Comparison of ENCODE assay signal across 2 cellular contexts in genomic region chr6:167782698-167783517, GRCh38.
TF ChIP-seq lines count a peak whose summit lies in the region.

No MANE protein-coding gene starts in this region.

TF ChIP-seq in H1, 55 proteins besides CTCF, POLR2A, EP300 and RAD21:
- TF ChIP-seq ZNF274 (IDR thresholded peaks at IDR 0.05; ENCODE audit: borderline replicate concordance, extremely low read depth, low read length): no peak
- TF ChIP-seq SIRT6 (IDR thresholded peaks at IDR 0.05; ENCODE audit: low read length): no peak
- TF ChIP-seq HDAC2 (IDR thresholded peaks at IDR 0.05; ENCODE audit: borderline replicate concordance in 1 of 2, low read depth in 2 of 2, low read length in 2 of 2): no peak
- TF ChIP-seq SUZ12 (IDR thresholded peaks at IDR 0.05; ENCODE audit: low read length): no peak
- no peak for TF ChIP-seq SRF (IDR thresholded peaks at IDR 0.05; ENCODE audit: low read depth, low read length)
- TF ChIP-seq EGR1 (IDR thresholded peaks at IDR 0.05; ENCODE audit: borderline replicate concordance, low read depth, low read length): no peak
- no peak for TF ChIP-seq YY1 (IDR thresholded peaks at IDR 0.05; ENCODE audit: low read depth, low read length)
- no peak for TF ChIP-seq NANOG (IDR thresholded peaks at IDR 0.05; ENCODE audit: insufficient read depth, low read depth, low read length, poor library complexity, severe bottlenecking)
- TF ChIP-seq TAF7 (optimal IDR thresholded peaks at IDR 0.05; ENCODE audit: borderline replicate concordance, low read depth, low read length): no peak
- TF ChIP-seq SIN3A (conservative IDR thresholded peaks at IDR 0.05 in 1 of 2, IDR thresholded peaks at IDR 0.05 in 1 of 2; ENCODE audit: low read depth in 1 of 2, low read length in 2 of 2): no peak
- TF ChIP-seq KDM1A (IDR thresholded peaks at IDR 0.05; ENCODE audit: borderline replicate concordance, low read length): no peak
- no peak for TF ChIP-seq TEAD4 (IDR thresholded peaks at IDR 0.05; ENCODE audit: low read depth, low read length)
- TF ChIP-seq NRF1 (IDR thresholded peaks at IDR 0.05; ENCODE audit: low read depth, low read length): no peak
- TF ChIP-seq RFX5 (IDR thresholded peaks at IDR 0.05; ENCODE audit: borderline replicate concordance, low read depth, low read length): no peak
- TF ChIP-seq SP2 (IDR thresholded peaks at IDR 0.05; ENCODE audit: low read length): no peak
- no peak for TF ChIP-seq SP1 (IDR thresholded peaks at IDR 0.05; ENCODE audit: low read depth, low read length)
- TF ChIP-seq CBX8 (IDR thresholded peaks at IDR 0.05; ENCODE audit: borderline replicate concordance, low read depth, low read length): no peak
- no peak for TF ChIP-seq CBX5 (IDR thresholded peaks at IDR 0.05; ENCODE audit: low read depth, low read length)

TF ChIP-seq in liver, 16 proteins besides CTCF, POLR2A, EP300 and RAD21:
- TF ChIP-seq NR2F2 (IDR thresholded peaks at IDR 0.05): no peak
- peak; percentile 30 for TF ChIP-seq SP1 (IDR thresholded peaks at IDR 0.05)
- peak; percentile 59 to 79 for TF ChIP-seq HNF4A (conservative IDR thresholded peaks at IDR 0.05)
- TF ChIP-seq EGR1 (IDR thresholded peaks at IDR 0.05; ENCODE audit: low read depth in 2 of 2): no peak
- TF ChIP-seq HNF4G (IDR thresholded peaks at IDR 0.05): peak; percentile 48
